Comparison of ENCODE assay signal across 25 cellular contexts in the genomic region with DNA sequence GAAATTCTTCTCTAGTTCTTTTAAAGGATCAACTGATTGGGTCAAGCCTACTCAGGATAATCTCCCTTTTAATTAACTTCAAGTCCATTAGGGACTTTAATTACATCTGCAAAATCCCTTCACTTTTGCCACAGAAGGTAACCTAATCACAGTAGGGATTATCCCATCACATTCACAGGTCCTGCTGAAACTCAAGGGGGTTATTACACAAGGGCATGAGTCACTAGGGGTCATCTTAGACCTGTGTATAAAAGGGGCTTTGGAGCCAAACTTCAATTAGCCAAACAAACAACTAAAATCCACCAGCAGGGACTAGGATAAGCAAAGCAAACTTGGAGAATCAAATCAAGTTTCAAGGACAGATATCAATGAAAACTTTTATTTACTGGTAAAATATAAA. TPM values are rescaled to one million over a fixed set of nuclear protein-coding genes. Genes with fewer than 3 reads are reported as not detected.
"Had no signal": no experiment of that assay in that cellular context is flagged by ENCODE, and none has a peak within 500 bp of the region (broad histone marks: within the 10 kb centered on the region; RNA-seq: fewer than 3 reads in every experiment).

No MANE protein-coding gene starts in this region.

- H3K9me3 Mint-ChIP-seq: activated CD4-positive, alpha-beta memory T cell treated with anti-CD3 and anti-CD28 coated beads, Interleukin-2, amount 10 ng/mL, durations not matched to agents 7 days and 5 days; activated naive CD4-positive, alpha-beta T cell treated with anti-CD3 and anti-CD28 coated beads, Interleukin-2, amount 50 U/mL, for 72 hours; immature natural killer cell; mesothelial cell of epicardium; T-cell had no signal

- H3K79me2 ChIP-seq: parathyroid adenoma had no signal

- H3K27me3 Mint-ChIP-seq: activated CD4-positive, alpha-beta memory T cell treated with anti-CD3 and anti-CD28 coated beads, Interleukin-2, amount 10 ng/mL, durations not matched to agents 7 days and 5 days; activated CD4-positive, alpha-beta T cell treated with anti-CD3 and anti-CD28 coated beads for 36 hours; T-cell had no signal

- H3K4me1 Mint-ChIP-seq: activated CD4-positive, alpha-beta memory T cell treated with anti-CD3 and anti-CD28 coated beads, Interleukin-2, amount 10 ng/mL, durations not matched to agents 7 days and 5 days; immature natural killer cell; mesothelial cell of epicardium had no signal

- H3K4me1 ChIP-seq: parathyroid adenoma, transverse colon, vagina had no signal

- H3K4me3 ChIP-seq: esophagus muscularis mucosa, heart left ventricle, transverse colon, vagina had no signal

- H2AFZ ChIP-seq: parathyroid adenoma had no signal

- H3K27me3 ChIP-seq: esophagus muscularis mucosa, heart left ventricle, neutrophil, transverse colon, vagina had no signal

- DNase-seq: activated CD4-positive, alpha-beta memory T cell treated with anti-CD3 and anti-CD28 coated beads, Interleukin-2, amount 10 ng/mL, durations not matched to agents 7 days and 5 days; activated CD4-positive, alpha-beta T cell treated with anti-CD3 and anti-CD28 coated beads for 36 hours; activated CD8-positive, alpha-beta memory T cell treated with anti-CD3 and anti-CD28 coated beads, Interleukin-2, amount 50 U/mL, for 4 hours; activated gamma-delta T cell; activated T-cell treated with anti-CD3 and anti-CD28 coated beads, Interleukin-2, amount 50 U/mL, for 48 hours; amniotic stem cell; foreskin melanocyte; heart left ventricle; immature natural killer cell; right cardiac atrium; small intestine; stimulated activated CD4-positive, alpha-beta T cell treated with anti-CD3 and anti-CD28 coated beads, Interleukin-4, amount 100 ng/mL, for 4 hours; stimulated activated CD8-positive, alpha-beta memory T cell treated with anti-CD3 and anti-CD28 coated beads, Interleukin-4, amount 100 ng/mL, for 48 hours; stimulated activated naive CD8-positive, alpha-beta T cell treated with anti-CD3 and anti-CD28 coated beads, Interleukin-15, Interleukin-2, amounts not matched to agents 100 U/mL and 50 U/mL, for 24 hours; T-cell; T-helper 9 cell; transverse colon had no signal

- H3K9ac ChIP-seq: parathyroid adenoma had no signal

- ATAC-seq: activated CD4-positive, alpha-beta T cell treated with anti-CD3 and anti-CD28 coated beads for 36 hours; activated naive CD4-positive, alpha-beta T cell treated with anti-CD3 and anti-CD28 coated beads, Interleukin-2, amount 50 U/mL, for 72 hours; heart left ventricle; right cardiac atrium; stimulated activated naive CD8-positive, alpha-beta T cell treated with anti-CD3 and anti-CD28 coated beads, Interleukin-15, Interleukin-2, amounts not matched to agents 100 U/mL and 50 U/mL, for 24 hours; T-cell had no signal

- H3K27ac ChIP-seq: esophagus muscularis mucosa, heart left ventricle, neutrophil, parathyroid adenoma, transverse colon, vagina, VCaP had no signal

- H3K4me3 Mint-ChIP-seq: activated CD4-positive, alpha-beta memory T cell treated with anti-CD3 and anti-CD28 coated beads, Interleukin-2, amount 10 ng/mL, durations not matched to agents 7 days and 5 days; activated CD4-positive, alpha-beta T cell treated with anti-CD3 and anti-CD28 coated beads for 36 hours; immature natural killer cell; mesothelial cell of epicardium; T-cell had no signal

- H3K9me3 ChIP-seq: esophagus muscularis mucosa, heart left ventricle, neutrophil, transverse colon, vagina had no signal

- H3K27ac Mint-ChIP-seq: activated CD4-positive, alpha-beta memory T cell treated with anti-CD3 and anti-CD28 coated beads, Interleukin-2, amount 10 ng/mL, durations not matched to agents 7 days and 5 days; activated CD4-positive, alpha-beta T cell treated with anti-CD3 and anti-CD28 coated beads for 36 hours; immature natural killer cell; mesothelial cell of epicardium had no signal

RNA-seq across cellular contexts. Expression of gene CCL17, which starts 23.3 kb away (rescaled TPM):
- total RNA-seq: activated CD4-positive, alpha-beta memory T cell treated with anti-CD3 and anti-CD28 coated beads, Interleukin-2, amount 10 ng/mL, durations not matched to agents 7 days and 5 days; activated naive CD4-positive, alpha-beta T cell treated with anti-CD3 and anti-CD28 coated beads, Interleukin-2, amount 50 U/mL, for 72 hours; cardiac septum; esophagus muscularis mucosa; mesothelial cell of epicardium; right cardiac atrium; vagina had no signal
- polyA plus RNA-seq: immature natural killer cell, right cardiac atrium had no signal

RNA-seq across cellular contexts. Expression of gene CX3CL1, which starts 55.5 kb away (rescaled TPM):
- total RNA-seq: activated CD4-positive, alpha-beta memory T cell treated with anti-CD3 and anti-CD28 coated beads, Interleukin-2, amount 10 ng/mL, durations not matched to agents 7 days and 5 days; activated CD4-positive, alpha-beta T cell treated with anti-CD3 and anti-CD28 coated beads for 36 hours had no signal
- polyA plus RNA-seq: immature natural killer cell had no signal
